Comparison of ENCODE assay signal across 17 cellular contexts in the genomic region with DNA sequence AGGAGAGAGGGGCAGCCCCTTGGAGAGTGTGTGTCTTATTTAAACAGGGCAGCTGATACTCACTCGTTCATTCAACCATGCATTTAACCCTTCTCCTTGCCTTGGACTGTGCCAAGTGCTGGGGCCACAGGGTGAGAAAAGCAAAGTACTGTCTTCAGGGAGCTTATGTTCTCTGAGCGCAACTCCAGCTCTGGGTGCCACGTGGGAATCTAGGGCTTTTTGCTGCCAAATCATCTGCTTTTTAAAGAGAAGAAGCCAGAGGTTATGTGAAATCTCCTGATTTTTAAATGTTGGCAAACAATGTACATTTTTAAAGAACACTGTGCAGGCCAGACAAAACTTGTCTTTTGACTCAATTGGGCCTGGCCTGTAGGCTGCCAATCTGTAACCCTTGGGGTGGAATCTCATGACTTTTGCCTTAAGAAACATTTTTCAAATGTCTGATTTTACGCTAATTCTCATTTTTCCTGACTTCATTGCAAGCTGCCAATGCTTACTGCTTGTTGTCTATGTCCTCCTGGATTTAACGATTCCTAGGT.
DNase-seq lines count a peak whose midpoint lies in the region; ATAC-seq and TF ChIP-seq lines count a peak whose summit lies in the region.
"Had no signal": no experiment of that assay in that cellular context is flagged by ENCODE, and none has a peak within 500 bp of the region (broad histone marks: within the 10 kb centered on the region; RNA-seq: fewer than 3 reads in every experiment).

No MANE protein-coding gene starts in this region.

- no peak overlapping the region for H3K4me3 Mint-ChIP-seq in nephron
- H3K4me3 Mint-ChIP-seq: CD4-positive, alpha-beta T cell had no signal

- H3K9me3 ChIP-seq in left ventricle myocardium inferior (replicated peaks), result no peaks in the 10 kb centered on the region
- H3K9me3 ChIP-seq in OCI-LY3 (ENCODE audit: insufficient read depth, low read length), result no peaks in the 10 kb centered on the region
- H3K9me3 ChIP-seq in subcutaneous abdominal adipose tissue (ENCODE audit: control insufficient read depth in 5 of 5, low read length in 5 of 5), result no peaks in the 10 kb centered on the region
- H3K9me3 ChIP-seq: BLaER1 treated with 17β-estradiol and CSF1 and Interleukin-3, amounts not matched to agents 10 nM and 100 nM had no signal

- H3K36me3 Mint-ChIP-seq in nephron (ENCODE audit: low read depth), result no peaks in the 10 kb centered on the region

- peak; percentile 69 for ATAC-seq in Right ventricle myocardium superior (ENCODE audit: poor library complexity)

- peak overlapping the region in 2 of 3 experiments; percentile 30 to 46 for H3K27ac Mint-ChIP-seq in nephron
- H3K27ac Mint-ChIP-seq: CD4-positive, alpha-beta T cell had no signal

- no peak for TF ChIP-seq CTCF in left ventricle myocardium inferior (IDR thresholded peaks at IDR 0.05; ENCODE audit: borderline replicate concordance)
- no peak for TF ChIP-seq CTCF in OCI-LY3 (IDR thresholded peaks at IDR 0.05; ENCODE audit: low read depth, low read length)
- TF ChIP-seq CTCF in nephron (IDR thresholded peaks at IDR 0.05; ENCODE audit: unreplicated experiment in 3 of 3), result no peak

- H3K4me3 ChIP-seq in left ventricle myocardium inferior (no peak overlapping the region), OCI-LY3 (ENCODE audit: low read length) (no peak overlapping the region), subcutaneous abdominal adipose tissue (ENCODE audit: low read depth in 1 of 5, low read length in 5 of 5) (peak overlapping the region in 1 of 5 donors; percentile 9)
- H3K4me3 ChIP-seq: BLaER1 treated with 17β-estradiol and CSF1 and Interleukin-3, amounts not matched to agents 10 nM and 100 nM had no signal

- intact Hi-C loops in Right ventricle myocardium superior (cut with DNase I) (no loop called here), left ventricle myocardium inferior (cut with micrococcal nuclease) (no loop called here), head of caudate nucleus (cut with DNase I) (no loop called here)

- no peak overlapping the region for H2AFZ ChIP-seq in OCI-LY3 (ENCODE audit: low read depth, low read length)

- H4K20me1 ChIP-seq in OCI-LY3 (ENCODE audit: insufficient read depth, low read length), result no peaks in the 10 kb centered on the region
- H4K20me1 ChIP-seq: BLaER1 treated with 17β-estradiol and CSF1 and Interleukin-3, amounts not matched to agents 10 nM and 100 nM had no signal

- H3K36me3 ChIP-seq in left ventricle myocardium inferior (no peaks in the 10 kb centered on the region), OCI-LY3 (replicated peaks; ENCODE audit: low read depth, low read length) (no peaks in the 10 kb centered on the region), subcutaneous abdominal adipose tissue (ENCODE audit: control insufficient read depth in 5 of 5, insufficient read depth in 5 of 5, low read length in 5 of 5) (no peaks in the 10 kb centered on the region)
- H3K36me3 ChIP-seq: BLaER1 treated with 17β-estradiol and CSF1 and Interleukin-3, amounts not matched to agents 10 nM and 100 nM had no signal

- H3K27me3 ChIP-seq in left ventricle myocardium inferior (ENCODE audit: low read depth), result peaks cover 20% of the 10 kb centered on the region
- H3K27me3 ChIP-seq in OCI-LY3 (ENCODE audit: low read depth, low read length), result no peaks in the 10 kb centered on the region
- no peaks in the 10 kb centered on the region for H3K27me3 ChIP-seq in subcutaneous abdominal adipose tissue (ENCODE audit: control insufficient read depth in 5 of 5, insufficient read depth in 4 of 5, low read length in 5 of 5)
- H3K27me3 ChIP-seq: BLaER1 treated with 17β-estradiol and CSF1 and Interleukin-3, amounts not matched to agents 10 nM and 100 nM had no signal

- H3K27me3 Mint-ChIP-seq in nephron (ENCODE audit: low read depth), result peaks cover 4% of the 10 kb centered on the region

- peaks cover 46% of the 10 kb centered on the region for H3K4me1 Mint-ChIP-seq in nephron

- H3K79me2 ChIP-seq in OCI-LY3 (ENCODE audit: low read length), result no peaks in the 10 kb centered on the region

- DNase-seq in Right ventricle myocardium superior (peak; percentile 49), left ventricle myocardium inferior (no peak), NCI-H2171 treated with DMSO at 0.1 percent for 48 hours (lab: John Stamatoyannopoulos, UW) (no peak), head of caudate nucleus (no peak)
- DNase-seq: AML-193; CD4-positive, alpha-beta T cell; NCI-H1092; NCI-H1694 treated with DMSO at 0.1 percent for 48 hours; NCI-H226; NCI-H524; RPMI8226; SHP77 treated with DMSO at 0.1 percent for 48 hours had no signal

- H3K4me1 ChIP-seq in left ventricle myocardium inferior (peaks cover 9% of the 10 kb centered on the region), OCI-LY3 (ENCODE audit: low read length) (peaks cover 29% of the 10 kb centered on the region), subcutaneous abdominal adipose tissue (ENCODE audit: control insufficient read depth in 5 of 5, insufficient read depth in 5 of 5, low read length in 5 of 5) (peaks cover 6 to 45% (median 35%) of the 10 kb centered on the region in 5 donors)

- H3K27ac ChIP-seq in left ventricle myocardium inferior (replicated peaks) (no peak overlapping the region), OCI-LY3 (ENCODE audit: low read length) (no peak overlapping the region), subcutaneous abdominal adipose tissue (ENCODE audit: low read depth, low read length) (peak overlapping the region; percentile 74)
- H3K27ac ChIP-seq: BLaER1 treated with 17β-estradiol and CSF1 and Interleukin-3, amounts not matched to agents 10 nM and 100 nM; HL-60 had no signal

- no peak overlapping the region for H3K9ac ChIP-seq in OCI-LY3 (ENCODE audit: low read length)
- H3K9ac ChIP-seq in subcutaneous abdominal adipose tissue (ENCODE audit: low read length in 5 of 5), result peak overlapping the region in 1 of 5 donors; percentile 56
- H3K9ac ChIP-seq: BLaER1 treated with 17β-estradiol and CSF1 and Interleukin-3, amounts not matched to agents 10 nM and 100 nM had no signal

- no peaks in the 10 kb centered on the region for H3K9me3 Mint-ChIP-seq in nephron
- H3K9me3 Mint-ChIP-seq: CD4-positive, alpha-beta T cell had no signal

- peak overlapping the region; percentile 32 for H3K4me2 ChIP-seq in OCI-LY3 (ENCODE audit: low read length)
- H3K4me2 ChIP-seq: BLaER1 treated with 17β-estradiol and CSF1 and Interleukin-3, amounts not matched to agents 10 nM and 100 nM had no signal
